ENCODE assay signal across 9 cellular contexts in the genomic region with DNA sequence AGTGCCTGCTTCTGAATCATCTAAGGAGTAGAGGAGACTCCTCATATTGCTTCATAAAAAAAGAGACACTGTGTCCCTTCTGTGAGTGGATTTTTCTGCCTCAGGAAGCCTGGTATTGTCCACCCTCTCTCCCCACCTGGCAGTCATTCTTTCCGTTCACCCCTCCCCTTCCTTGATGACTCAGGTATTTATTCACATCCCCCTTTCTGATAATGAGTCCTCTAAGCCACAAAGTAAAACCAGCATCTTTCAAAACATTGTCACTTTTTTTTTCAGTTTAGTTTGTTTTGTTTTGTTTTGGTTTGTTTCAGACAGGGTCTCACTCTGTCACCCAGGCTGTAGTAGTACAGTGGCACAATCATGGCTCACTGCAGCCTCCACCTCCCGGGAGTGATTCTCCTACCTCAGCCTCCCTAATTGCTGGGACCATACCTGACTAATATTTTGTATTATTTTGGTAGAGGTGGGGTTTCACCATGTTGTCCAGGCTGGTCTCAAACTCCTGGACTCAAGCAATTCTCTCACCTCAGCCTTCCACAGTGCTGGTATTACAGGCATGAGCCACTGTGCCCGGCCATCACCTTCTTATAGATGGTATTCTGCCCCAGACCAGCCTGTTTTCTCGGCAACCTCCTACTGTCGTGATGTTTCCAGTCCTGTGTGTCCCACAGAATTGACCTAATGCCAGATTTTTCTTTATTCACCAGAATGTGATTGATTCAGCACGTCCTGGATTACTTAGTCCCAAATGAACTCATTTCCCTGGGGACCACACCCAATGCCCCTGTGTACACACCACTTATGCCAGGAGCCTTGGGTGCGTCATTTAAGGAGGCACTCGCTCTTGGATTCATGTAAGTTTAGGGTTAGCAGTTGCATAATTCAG.
DNase-seq lines count a peak whose midpoint lies in the region; ATAC-seq and TF ChIP-seq lines count a peak whose summit lies in the region.
"Had no signal": no experiment of that assay in that cellular context is flagged by ENCODE, and none has a peak within 500 bp of the region (broad histone marks: within the 10 kb centered on the region; RNA-seq: fewer than 3 reads in every experiment).

No MANE protein-coding gene starts in this region.

- WGBS in esophagus squamous epithelium, 2 donors = 35 to 44% methylated on average over 8 of the region's 8 CpGs
- WGBS in upper lobe of left lung, 2 donors = 35 to 56% methylated on average over 8 of the region's 8 CpGs

- DNase-seq in A172 (ENCODE audit: low spot score) (peak; percentile 72), RWPE1 (ENCODE audit: low spot score) (peak; percentile 81), esophagus squamous epithelium (lab: John Stamatoyannopoulos, UW) (no peak), upper lobe of left lung (peak in 1 of 2 donors; percentile 85), D341Med (ENCODE audit: low spot score) (no peak), NCI-H774 (lab: John Stamatoyannopoulos, UW) (no peak)

- no peaks in the 10 kb centered on the region for H3K27me3 ChIP-seq in esophagus squamous epithelium
- no peaks in the 10 kb centered on the region for H3K27me3 ChIP-seq in upper lobe of left lung

- H3K36me3 ChIP-seq in esophagus squamous epithelium (no peaks in the 10 kb centered on the region), upper lobe of left lung (no peaks in the 10 kb centered on the region)
- H3K36me3 ChIP-seq: adrenal gland had no signal

- H3K27ac ChIP-seq in RWPE1 (peak overlapping the region; percentile 88), esophagus squamous epithelium (peak overlapping the region; percentile 41 to 81 (median 68)), upper lobe of left lung (peak overlapping the region; percentile 69 to 79 (median 74))
- H3K27ac ChIP-seq: adrenal gland had no signal

- ATAC-seq in GM18907 (IDR thresholded peaks at IDR 0.05; ENCODE audit: unreplicated experiment) (peak; percentile 95), HG03064 (IDR thresholded peaks at IDR 0.05; ENCODE audit: low read depth, unreplicated experiment) (peak; percentile 76), upper lobe of left lung (ENCODE audit: low FRiP score in 2 of 2) (peak; percentile 58 to 90)

- CTCF ChIA-PET in RWPE1 (lab: Yijun Ruan, JAX) = interaction anchor here (0.6 kb wide), 1 partner anchor 603 kb away, joined by 3 read pairs; no protein-coding TSS in a partner anchor

- intact Hi-C loops in esophagus squamous epithelium (cut with DNase I) = no loop called here

- H3K4me3 ChIP-seq in esophagus squamous epithelium (no peak overlapping the region), upper lobe of left lung (peak overlapping the region in 1 of 4 donors; percentile 6)
- H3K4me3 ChIP-seq: adrenal gland had no signal

- peak in 2 of 4 donors; percentile 89 to 95 for TF ChIP-seq EP300 in upper lobe of left lung (IDR thresholded peaks at IDR 0.05)

- no peak for TF ChIP-seq CTCF in RWPE1 (conservative IDR thresholded peaks at IDR 0.05; ENCODE audit: low read depth)
- TF ChIP-seq CTCF in esophagus squamous epithelium (IDR thresholded peaks at IDR 0.05) = no peak
- no peak for TF ChIP-seq CTCF in upper lobe of left lung (IDR thresholded peaks at IDR 0.05)

- POLR2A ChIA-PET in RWPE1 (lab: Yijun Ruan, JAX; ENCODE audit: low non-redundant PET) = no interaction called here

- H3K4me1 ChIP-seq in esophagus squamous epithelium = peaks cover 0 to 58% (median 22%) of the 10 kb centered on the region in 3 donors
- H3K4me1 ChIP-seq in upper lobe of left lung = peaks cover 19 to 39% (median 28%) of the 10 kb centered on the region in 4 donors

- no peaks in the 10 kb centered on the region for H3K9me3 ChIP-seq in esophagus squamous epithelium
- no peaks in the 10 kb centered on the region for H3K9me3 ChIP-seq in upper lobe of left lung
- H3K9me3 ChIP-seq: adrenal gland had no signal

- TF ChIP-seq POLR2A in esophagus squamous epithelium (IDR thresholded peaks at IDR 0.05) = no peak
- no peak for TF ChIP-seq POLR2A in upper lobe of left lung (IDR thresholded peaks at IDR 0.05)

Comparison
In these comparisons a context has a peak if more than half of its experiments do, and no peak if none do; other contexts are left out.
1. DNase-seq: peak in A172 (single experiment) and RWPE1 (single experiment); none in esophagus squamous epithelium (single experiment), D341Med (single experiment) and NCI-H774 (single experiment).
2. Peak in every context shown above with its lines, with median percentiles within 50 percentile points of each other: ATAC-seq and H3K27ac ChIP-seq.